In the genomic region with DNA sequence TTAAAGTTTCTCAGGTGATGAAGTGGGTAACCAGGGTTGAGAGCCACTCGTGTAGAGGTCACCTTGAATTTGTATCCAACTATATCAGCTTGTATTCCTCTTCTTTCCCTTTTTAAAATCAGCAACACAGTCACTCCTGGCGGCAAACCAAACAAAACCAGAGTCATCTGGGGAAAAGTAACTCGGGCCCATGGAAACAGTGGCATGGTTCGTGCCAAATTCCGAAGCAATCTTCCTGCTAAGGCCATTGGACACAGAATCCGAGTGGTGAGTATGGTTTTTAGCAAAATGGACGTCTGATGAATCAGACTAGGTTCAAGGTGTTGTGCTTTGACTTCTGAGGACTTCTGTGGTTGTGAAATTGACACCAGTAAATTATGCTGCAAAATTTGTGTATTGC, we compare ENCODE assay signal across 12 cellular contexts. TPM values are rescaled to one million over a fixed set of nuclear protein-coding genes. Genes with fewer than 3 reads are reported as not detected.
A peak's percentile ranks its signal among the peaks of the same experiment; 100 is the strongest.
DNase-seq lines count a peak whose midpoint lies in the region; ATAC-seq, FAIRE-seq and TF ChIP-seq lines count a peak whose summit lies in the region.
"Had no signal": no experiment of that assay in that cellular context is flagged by ENCODE, and none has a peak within 500 bp of the region (broad histone marks: within the 10 kb centered on the region; RNA-seq: fewer than 3 reads in every experiment).

No MANE protein-coding gene starts in this region.

- POLR2A ChIA-PET in HEK293 (lab: Yijun Ruan, JAX): no interaction called here

- peak overlapping the region; percentile 5 for H3K4me3 ChIP-seq in CD4-positive, CD25-positive, alpha-beta regulatory T cell (ENCODE audit: low read depth, low read length)
- no peak overlapping the region for H3K4me3 ChIP-seq in HEK293 (ENCODE audit: low read depth, low read length)
- no peak overlapping the region for H3K4me3 ChIP-seq in astrocyte (ENCODE audit: insufficient read depth, low read depth, low read length)
- H3K4me3 ChIP-seq: upper lobe of right lung had no signal

- intact Hi-C loops in head of caudate nucleus (cut with DNase I): no loop called here

- no peaks in the 10 kb centered on the region for H3K9me3 Mint-ChIP-seq in CD4-positive, CD25-positive, alpha-beta regulatory T cell
- H3K9me3 Mint-ChIP-seq in astrocyte (ENCODE audit: unreplicated experiment) (no peaks in the 10 kb centered on the region), immature natural killer cell (no peaks in the 10 kb centered on the region)

- H3K4me2 ChIP-seq in astrocyte (ENCODE audit: low read length): peak overlapping the region; percentile 90

- DNase-seq in CD4-positive, CD25-positive, alpha-beta regulatory T cell: no peak
- DNase-seq in astrocyte (ENCODE audit: low read depth) (peak; percentile 88), immature natural killer cell (no peak), superior temporal gyrus (ENCODE audit: extremely low spot score) (no peak), head of caudate nucleus (no peak), NCI-H1048 (lab: John Stamatoyannopoulos, UW) (no peak), MV-4-11 (lab: John Stamatoyannopoulos, UW) (no peak)
- DNase-seq: DMS53, NCI-H748 treated with DMSO at 0.1 percent for 48 hours, upper lobe of right lung had no signal

- peaks cover 31 to 77% (median 42%) of the 10 kb centered on the region in 4 donors for H3K4me1 Mint-ChIP-seq in CD4-positive, CD25-positive, alpha-beta regulatory T cell
- peaks cover 35% of the 10 kb centered on the region for H3K4me1 Mint-ChIP-seq in astrocyte (ENCODE audit: low read depth, unreplicated experiment)
- H3K4me1 Mint-ChIP-seq in immature natural killer cell: peaks cover 46 to 66% of the 10 kb centered on the region in 2 donors

- no peak overlapping the region for H3K27ac ChIP-seq in CD4-positive, CD25-positive, alpha-beta regulatory T cell (ENCODE audit: insufficient read depth, low read length, poor library complexity, severe bottlenecking)
- no peak overlapping the region for H3K27ac ChIP-seq in HEK293 (ENCODE audit: extremely low read depth, low read depth, low read length)
- peak overlapping the region; percentile 1 for H3K27ac ChIP-seq in astrocyte (ENCODE audit: low read depth, low read length)
- H3K27ac ChIP-seq: neutrophil, upper lobe of right lung had no signal

- no peak for TF ChIP-seq CTCF in HEK293 (tag by site-specific recombination; IDR thresholded peaks at IDR 0.05)
- TF ChIP-seq CTCF in astrocyte (IDR thresholded peaks at IDR 0.05; ENCODE audit: insufficient read depth, low read depth, low read length): no peak

- CTCF ChIA-PET in HEK293 (lab: Yijun Ruan, JAX): interaction anchor here (1.1 kb wide), 1 partner anchor 11 kb away, joined by 3 read pairs; no protein-coding TSS in a partner anchor

- no peak for ATAC-seq in CD4-positive, CD25-positive, alpha-beta regulatory T cell (ENCODE audit: low read depth in 2 of 2)
- ATAC-seq: upper lobe of right lung had no signal

- H3K4me1 ChIP-seq in CD4-positive, CD25-positive, alpha-beta regulatory T cell (ENCODE audit: control insufficient read depth, insufficient read depth, low read length, poor library complexity, severe bottlenecking): peaks cover 49% of the 10 kb centered on the region
- H3K4me1 ChIP-seq in HEK293 (ENCODE audit: control insufficient read depth, insufficient read depth, low read length) (no peaks in the 10 kb centered on the region), astrocyte (ENCODE audit: insufficient read depth, low read length) (peaks cover 52% of the 10 kb centered on the region)

- peaks cover 72% of the 10 kb centered on the region for H4K20me1 ChIP-seq in astrocyte (ENCODE audit: insufficient read depth, low read length)

- no peaks in the 10 kb centered on the region for H3K27me3 Mint-ChIP-seq in CD4-positive, CD25-positive, alpha-beta regulatory T cell
- H3K27me3 Mint-ChIP-seq in astrocyte (ENCODE audit: low read depth, unreplicated experiment) (no peaks in the 10 kb centered on the region), immature natural killer cell (ENCODE audit: low read depth in 3 of 3) (peaks cover 6 to 19% (median 7%) of the 10 kb centered on the region in 3 donors)

- no peak for FAIRE-seq in astrocyte (lab: Jason Lieb, UNC)

- H3K79me2 ChIP-seq in astrocyte (ENCODE audit: insufficient read depth, low read length): peaks cover 60% of the 10 kb centered on the region

- peak overlapping the region in 2 of 4 donors; percentile 28 to 88 for H3K4me3 Mint-ChIP-seq in CD4-positive, CD25-positive, alpha-beta regulatory T cell
- peak overlapping the region; percentile 99 for H3K4me3 Mint-ChIP-seq in astrocyte (ENCODE audit: unreplicated experiment)
- peak overlapping the region in 1 of 5 donors; percentile 62 for H3K4me3 Mint-ChIP-seq in immature natural killer cell

- peaks cover 58% of the 10 kb centered on the region for H3K36me3 ChIP-seq in CD4-positive, CD25-positive, alpha-beta regulatory T cell (ENCODE audit: control insufficient read depth, insufficient read depth, low read length)
- H3K36me3 ChIP-seq in HEK293 (ENCODE audit: control insufficient read depth in 2 of 2, insufficient read depth in 1 of 2, low read length in 2 of 2): peaks cover 41 to 64% of the 10 kb centered on the region in 2 experiments
- peaks cover 52% of the 10 kb centered on the region for H3K36me3 ChIP-seq in astrocyte (ENCODE audit: insufficient read depth, low read length)

- no peaks in the 10 kb centered on the region for H3K9me3 ChIP-seq in CD4-positive, CD25-positive, alpha-beta regulatory T cell (ENCODE audit: control insufficient read depth in 2 of 2, low read length in 2 of 2)
- H3K9me3 ChIP-seq in HEK293 (ENCODE audit: control insufficient read depth, insufficient read depth, low read depth, low read length): no peaks in the 10 kb centered on the region
- H3K9me3 ChIP-seq in astrocyte (ENCODE audit: insufficient read depth, low read depth, low read length): no peaks in the 10 kb centered on the region
- H3K9me3 ChIP-seq: neutrophil, upper lobe of right lung had no signal

- peak overlapping the region; percentile 50 for H3K9ac ChIP-seq in astrocyte (ENCODE audit: low read length)

- H3K27ac Mint-ChIP-seq in CD4-positive, CD25-positive, alpha-beta regulatory T cell: no peak overlapping the region
- H3K27ac Mint-ChIP-seq in astrocyte (ENCODE audit: unreplicated experiment): peak overlapping the region; percentile 60
- H3K27ac Mint-ChIP-seq in immature natural killer cell: peak overlapping the region in 5 of 6 donors; percentile 12 to 80 (median 73)

- peaks cover 43% of the 10 kb centered on the region for H3K36me3 Mint-ChIP-seq in CD4-positive, CD25-positive, alpha-beta regulatory T cell
- H3K36me3 Mint-ChIP-seq in astrocyte (ENCODE audit: low read depth, unreplicated experiment): peaks cover 35% of the 10 kb centered on the region
- H3K36me3 Mint-ChIP-seq in immature natural killer cell: peaks cover 19 to 34% (median 22%) of the 10 kb centered on the region in 3 donors

- H2AFZ ChIP-seq in astrocyte (ENCODE audit: low read depth, low read length): no peak overlapping the region

- H3K27me3 ChIP-seq in CD4-positive, CD25-positive, alpha-beta regulatory T cell (ENCODE audit: control insufficient read depth, insufficient read depth, low read length): no peaks in the 10 kb centered on the region
- H3K27me3 ChIP-seq in astrocyte (ENCODE audit: insufficient read depth, low read length): no peaks in the 10 kb centered on the region
- H3K27me3 ChIP-seq: neutrophil, upper lobe of right lung had no signal

TF ChIP-seq in HEK293, 187 proteins besides CTCF, POLR2A, EP300 and RAD21:
- peak; percentile 58 for TF ChIP-seq ZNF600 (tag by site-specific recombination; IDR thresholded peaks at IDR 0.05)
- no peak for TF ChIP-seq ZNF221 (tag by site-specific recombination; IDR thresholded peaks at IDR 0.05; ENCODE audit: borderline replicate concordance)

RNA-seq across cellular contexts. Expression of a gene that starts 3.9 kb away (rescaled TPM):
- total RNA-seq in CD4-positive, CD25-positive, alpha-beta regulatory T cell: 1,211 TPM
- 1,000 to 10,000 TPM; 1,609 to 2,226 (median 1,937) TPM for polyA plus RNA-seq in CD4-positive, CD25-positive, alpha-beta regulatory T cell
- 1,013 and 1,031 TPM in 2 replicates for total RNA-seq in astrocyte
- 1,000 to 10,000 TPM in 1 of 3 donors, 100 to 1,000 TPM in 2; 429 to 1,389 (median 854) TPM for polyA plus RNA-seq in immature natural killer cell

RNA-seq across cellular contexts. Expression of a gene that starts 6.1 kb away (rescaled TPM):
- total RNA-seq in CD4-positive, CD25-positive, alpha-beta regulatory T cell: 2.5 TPM
- 1 to 10 TPM in 3 of 4 donors, under 1 TPM in 1; 0.57 to 2.3 (median 1.4) TPM for polyA plus RNA-seq in CD4-positive, CD25-positive, alpha-beta regulatory T cell
- 6.5 and 6.7 TPM in 2 replicates for total RNA-seq in astrocyte
- polyA plus RNA-seq in immature natural killer cell: 1 to 10 TPM in 2 of 3 donors, under 1 TPM in 1; 0.62 to 1.9 (median 1.8) TPM

Comparison
In these comparisons a context has a peak if more than half of its experiments do, and no peak if none do; other contexts are left out.
1. H3K27ac Mint-ChIP-seq: peak in astrocyte (single experiment) and immature natural killer cell (5 of 6); none in CD4-positive, CD25-positive, alpha-beta regulatory T cell (0 of 3).